ENCODE assay signal across 18 cellular contexts in the genomic region with DNA sequence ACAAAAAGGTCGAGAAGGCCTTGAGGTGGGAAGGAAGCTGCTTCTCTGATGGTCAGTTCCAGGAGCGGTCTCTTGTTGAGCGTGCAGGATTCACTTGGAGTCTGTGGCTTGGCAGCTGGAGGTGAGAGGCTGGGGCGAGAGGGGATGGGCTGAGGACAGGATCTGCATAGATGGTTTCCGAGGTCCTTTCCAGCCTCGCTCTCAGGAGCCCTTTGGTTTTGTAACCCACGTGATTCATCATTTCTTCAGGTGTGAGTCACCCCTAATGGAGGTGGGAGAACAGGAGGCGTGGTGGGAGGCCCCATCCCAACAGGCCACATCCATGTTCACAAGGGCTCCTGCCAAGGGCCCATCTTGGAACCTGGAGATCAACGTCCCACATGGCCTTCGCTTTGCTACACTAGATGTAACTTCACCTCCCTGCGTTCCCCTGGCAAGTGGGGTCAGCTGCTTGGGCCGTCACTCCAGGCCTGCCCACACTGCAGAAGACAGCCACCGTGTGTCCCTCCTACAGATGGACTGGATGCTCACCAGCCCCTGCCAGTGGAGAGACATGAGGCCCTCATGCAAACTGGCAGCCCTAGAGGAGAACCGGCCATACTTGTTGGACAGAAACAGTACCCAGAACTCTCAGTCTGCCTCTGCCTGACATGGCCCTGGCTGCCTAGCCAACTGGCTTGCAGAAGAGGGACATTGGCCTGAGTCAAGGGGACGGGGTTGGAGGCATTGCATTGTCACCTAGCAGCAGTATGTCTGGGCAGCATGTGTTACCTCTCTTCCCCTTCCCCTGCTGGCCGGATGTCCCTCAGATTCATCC. TPM values are rescaled to one million over a fixed set of nuclear protein-coding genes. Genes with fewer than 3 reads are reported as not detected.
DNase-seq lines count a peak whose midpoint lies in the region; ATAC-seq, FAIRE-seq and TF ChIP-seq lines count a peak whose summit lies in the region.
"Had no signal": no experiment of that assay in that cellular context is flagged by ENCODE, and none has a peak within 500 bp of the region (broad histone marks: within the 10 kb centered on the region; RNA-seq: fewer than 3 reads in every experiment).

No MANE protein-coding gene starts in this region.

- POLR2A ChIA-PET in PC-3 (lab: Charles Lee; ENCODE audit: unreplicated experiment): no interaction called here

- intact Hi-C loops in PC-3 (cut with micrococcal nuclease): no loop called here

- no peaks in the 10 kb centered on the region for H3F3A ChIP-seq in PC-3 (ENCODE audit: low read length, unreplicated experiment)

- no peaks in the 10 kb centered on the region for H3K9me3 Mint-ChIP-seq in activated naive CD4-positive, alpha-beta T cell treated with anti-CD3 and anti-CD28 coated beads, Interleukin-2, amount 10 ng/mL, durations not matched to agents 7 days and 5 days
- H3K9me3 Mint-ChIP-seq in endodermal cell: no peaks in the 10 kb centered on the region
- H3K9me3 Mint-ChIP-seq: T-helper 1 cell treated with Interleukin-12 subunit alpha and Interleukin-12 subunit beta and Interleukin-4 antibody, amounts not matched to agents 30 μg/mL and 1 μg/mL, for 36 hours had no signal

- no peak for ATAC-seq in PC-3
- ATAC-seq: stimulated activated memory B cell treated with anti-CD40 and anti-IgM and Interleukin-4, amounts not matched to agents 10 μg/mL and 1 μg/mL and 100 μg/mL, for 72 hours had no signal

- H3K4me3 ChIP-seq in PC-3 (ENCODE audit: low read length): no peak overlapping the region
- H3K4me3 ChIP-seq in endodermal cell (ENCODE audit: low read length): no peak overlapping the region
- peak overlapping the region; percentile 13 for H3K4me3 ChIP-seq in trophoblast cell (ENCODE audit: low read depth, low read length)
- H3K4me3 ChIP-seq: ovary, skin epidermis had no signal

- peaks cover 79% of the 10 kb centered on the region for H3K27me3 Mint-ChIP-seq in activated naive CD4-positive, alpha-beta T cell treated with anti-CD3 and anti-CD28 coated beads, Interleukin-2, amount 10 ng/mL, durations not matched to agents 7 days and 5 days
- H3K27me3 Mint-ChIP-seq in endodermal cell (ENCODE audit: insufficient read depth): peaks cover 52% of the 10 kb centered on the region

- no peak overlapping the region for H3K23ac ChIP-seq in trophoblast cell (ENCODE audit: low read length)

- H3K79me2 ChIP-seq in PC-3 (ENCODE audit: low read length): no peaks in the 10 kb centered on the region
- no peaks in the 10 kb centered on the region for H3K79me2 ChIP-seq in trophoblast cell (ENCODE audit: control insufficient read depth, insufficient read depth, low read length, poor library complexity)

- 94% methylated on average over 14 to 16 of the region's 16 CpGs for WGBS in endodermal cell (ENCODE audit: insufficient coverage in 1 of 2, insufficient read length in 1 of 2), 2 experiments
- no CpG with 5 or more reads among the region's 16 CpGs for WGBS in trophoblast cell (ENCODE audit: extremely low coverage, insufficient coverage, insufficient read length)

- H2BK12ac ChIP-seq in trophoblast cell (ENCODE audit: low read length): no peak overlapping the region

- H3K27ac Mint-ChIP-seq in activated naive CD4-positive, alpha-beta T cell treated with anti-CD3 and anti-CD28 coated beads, Interleukin-2, amount 10 ng/mL, durations not matched to agents 7 days and 5 days: no peak overlapping the region
- H3K27ac Mint-ChIP-seq in endodermal cell: no peak overlapping the region
- H3K27ac Mint-ChIP-seq: stimulated activated memory B cell treated with anti-CD40 and anti-IgM and Interleukin-4, amounts not matched to agents 10 μg/mL and 1 μg/mL and 100 μg/mL, for 72 hours; T-helper 1 cell treated with Interleukin-12 subunit alpha and Interleukin-12 subunit beta and Interleukin-4 antibody, amounts not matched to agents 30 μg/mL and 1 μg/mL, for 36 hours had no signal

- H3K4me2 ChIP-seq in PC-3 (ENCODE audit: low read length) (no peak overlapping the region), trophoblast cell (ENCODE audit: low read length) (no peak overlapping the region)

- H3K27me3 ChIP-seq in PC-3 (ENCODE audit: low read length): peaks cover 22% of the 10 kb centered on the region
- peaks cover 22% of the 10 kb centered on the region for H3K27me3 ChIP-seq in endodermal cell (ENCODE audit: control insufficient read depth, insufficient read depth, low read length, poor library complexity, severe bottlenecking)
- peaks cover 8% of the 10 kb centered on the region for H3K27me3 ChIP-seq in trophoblast cell (ENCODE audit: insufficient read depth, low read length)
- H3K27me3 ChIP-seq: ovary had no signal

- H2BK5ac ChIP-seq in trophoblast cell (ENCODE audit: low read depth, low read length, poor library complexity): no peak overlapping the region

- no peak overlapping the region for H3K18ac ChIP-seq in trophoblast cell (ENCODE audit: low read length)

- FAIRE-seq in GM12892 (lab: Jason Lieb, UNC): no peak
- FAIRE-seq: GM18507, GM19239, urothelium cell line had no signal

- H3K4ac ChIP-seq in trophoblast cell (ENCODE audit: low read depth, low read length): no peak overlapping the region

- no peaks in the 10 kb centered on the region for H4K20me1 ChIP-seq in PC-3 (ENCODE audit: low read length)

- CTCF ChIA-PET in activated naive CD4-positive, alpha-beta T cell treated with anti-CD3 and anti-CD28 coated beads, Interleukin-2, amount 10 ng/mL, durations not matched to agents 7 days and 5 days (lab: Charles Lee): interaction anchor here (0.6 to 0.8 kb wide), 3 partner anchors 10 to 190 kb away, joined by 3 read pairs; no protein-coding TSS in a partner anchor
- CTCF ChIA-PET in PC-3 (lab: Charles Lee): no interaction called here

- no peak overlapping the region for H2AK5ac ChIP-seq in trophoblast cell (ENCODE audit: low read length)

- H4K12ac ChIP-seq in trophoblast cell (ENCODE audit: low read depth, low read length): no peak overlapping the region

- peak overlapping the region; percentile 15 for H3K4me3 Mint-ChIP-seq in activated naive CD4-positive, alpha-beta T cell treated with anti-CD3 and anti-CD28 coated beads, Interleukin-2, amount 10 ng/mL, durations not matched to agents 7 days and 5 days
- peak overlapping the region; percentile 47 for H3K4me3 Mint-ChIP-seq in endodermal cell
- H3K4me3 Mint-ChIP-seq: stimulated activated memory B cell treated with anti-CD40 and anti-IgM and Interleukin-4, amounts not matched to agents 10 μg/mL and 1 μg/mL and 100 μg/mL, for 72 hours had no signal

- H3K36me3 Mint-ChIP-seq in activated naive CD4-positive, alpha-beta T cell treated with anti-CD3 and anti-CD28 coated beads, Interleukin-2, amount 10 ng/mL, durations not matched to agents 7 days and 5 days: no peaks in the 10 kb centered on the region
- H3K36me3 Mint-ChIP-seq in endodermal cell (ENCODE audit: low read depth): no peaks in the 10 kb centered on the region
- H3K36me3 Mint-ChIP-seq: stimulated activated memory B cell treated with anti-CD40 and anti-IgM and Interleukin-4, amounts not matched to agents 10 μg/mL and 1 μg/mL and 100 μg/mL, for 72 hours had no signal

- H3K9ac ChIP-seq in PC-3 (ENCODE audit: low read length) (no peak overlapping the region), endodermal cell (ENCODE audit: extremely low read depth, low read length, poor library complexity, severe bottlenecking) (no peak overlapping the region), trophoblast cell (ENCODE audit: low read length) (no peak overlapping the region)

- H3K9me3 ChIP-seq in PC-3 (ENCODE audit: low read length) (no peaks in the 10 kb centered on the region), endodermal cell (ENCODE audit: control insufficient read depth, low read length) (no peaks in the 10 kb centered on the region), trophoblast cell (ENCODE audit: insufficient read depth, low read depth, low read length) (peaks cover 10% of the 10 kb centered on the region)
- H3K9me3 ChIP-seq: ovary had no signal

- H3K4me1 ChIP-seq in PC-3 (ENCODE audit: insufficient read depth, low read length) (no peaks in the 10 kb centered on the region), endodermal cell (ENCODE audit: control insufficient read depth, insufficient read depth, low read length) (no peaks in the 10 kb centered on the region), trophoblast cell (ENCODE audit: control insufficient read depth in 1 of 2, insufficient read depth in 2 of 2, low read length in 2 of 2) (peaks cover 3 to 4% of the 10 kb centered on the region in 2 experiments)

- TF ChIP-seq POLR2A in GM12892 (IDR thresholded peaks at IDR 0.05; ENCODE audit: low read depth, low read length): no peak

- no peak overlapping the region for H2BK120ac ChIP-seq in trophoblast cell (ENCODE audit: insufficient read depth, low read length, poor library complexity)

- no peak for TF ChIP-seq CTCF in PC-3 (conservative IDR thresholded peaks at IDR 0.05; ENCODE audit: low read depth, low read length)
- TF ChIP-seq CTCF in endodermal cell (conservative IDR thresholded peaks at IDR 0.05): no peak

- no peak overlapping the region for H4K8ac ChIP-seq in trophoblast cell (ENCODE audit: low read depth, low read length)

- H4K91ac ChIP-seq in trophoblast cell (ENCODE audit: low read depth, low read length): no peak overlapping the region

- no peak overlapping the region for H3K14ac ChIP-seq in trophoblast cell (ENCODE audit: low read length)

- H3K36me3 ChIP-seq in PC-3 (ENCODE audit: low read depth, low read length) (no peaks in the 10 kb centered on the region), endodermal cell (ENCODE audit: control insufficient read depth, insufficient read depth, low read length) (no peaks in the 10 kb centered on the region), trophoblast cell (ENCODE audit: control insufficient read depth in 1 of 2, insufficient read depth in 2 of 2, low read length in 2 of 2) (no peaks in the 10 kb centered on the region)
- H3K36me3 ChIP-seq: ovary had no signal

- H3K79me1 ChIP-seq in trophoblast cell (ENCODE audit: low read length): peaks cover 2% of the 10 kb centered on the region

- no peaks in the 10 kb centered on the region for H3K9me2 ChIP-seq in PC-3 (replicated peaks; ENCODE audit: low read length)

- H3K4me1 Mint-ChIP-seq in activated naive CD4-positive, alpha-beta T cell treated with anti-CD3 and anti-CD28 coated beads, Interleukin-2, amount 10 ng/mL, durations not matched to agents 7 days and 5 days: peaks cover 13% of the 10 kb centered on the region
- peaks cover 4% of the 10 kb centered on the region for H3K4me1 Mint-ChIP-seq in endodermal cell

- H2AFZ ChIP-seq in PC-3 (ENCODE audit: low read length): no peak overlapping the region
- no peak overlapping the region for H2AFZ ChIP-seq in trophoblast cell (ENCODE audit: insufficient read depth, low read length, poor library complexity)

- H3K27ac ChIP-seq in PC-3 (ENCODE audit: low read length) (no peak overlapping the region), endodermal cell (ENCODE audit: low read depth, low read length) (no peak overlapping the region), trophoblast cell (ENCODE audit: low read depth, low read length) (no peak overlapping the region)
- H3K27ac ChIP-seq: ovary, skin epidermis had no signal

- DNase-seq in activated naive CD4-positive, alpha-beta T cell treated with anti-CD3 and anti-CD28 coated beads, Interleukin-2, amount 10 ng/mL, durations not matched to agents 7 days and 5 days: no peak
- DNase-seq in activated naive CD4-positive, alpha-beta T cell (lab: John Stamatoyannopoulos, UW): no peak
- DNase-seq in PC-3: peak; percentile 12
- DNase-seq in endodermal cell: peak; percentile 39
- DNase-seq in trophoblast cell: no peak
- DNase-seq in activated gamma-delta T cell (lab: John Stamatoyannopoulos, UW): no peak
- no peak for DNase-seq in cerebellar nuclear complex (lab: John Stamatoyannopoulos, UW)
- no peak for DNase-seq in GM12892 (ENCODE audit: insufficient read length)
- DNase-seq: Karpas-422, mesendoderm, NCI-H2171, ovary had no signal

- no TSS peak for BruUV-seq in PC-3 (replicated peaks; lab: Mats Ljungman, UMichigan)

RNA-seq across cellular contexts. Expression of a gene that starts 1.6 kb away (rescaled TPM):
- total RNA-seq in PC-3 (2014; rRNA removed) (2.7 and 3.7 TPM in 2 replicates), endodermal cell (1 to 10 TPM; 6.6 to 9.8 TPM)
- polyA plus RNA-seq in endodermal cell (2013, experiment 1 of 2): 4.2 TPM
- polyA plus RNA-seq in endodermal cell (2013, experiment 2 of 2): 4.7 TPM
- 9.3 and 10.2 TPM in 2 replicates for polyA plus RNA-seq in trophoblast cell (2013)
- polyA plus RNA-seq in GM12892 (2012; ENCODE audit: missing spikeins): 0.47 TPM

Comparison
In these comparisons a context has a peak if more than half of its experiments do, and no peak if none do; other contexts are left out.
1. DNase-seq: peak in PC-3 (single experiment) and endodermal cell (single experiment); none in activated naive CD4-positive, alpha-beta T cell treated with anti-CD3 and anti-CD28 coated beads, Interleukin-2, amount 10 ng/mL, durations not matched to agents 7 days and 5 days (single experiment), activated naive CD4-positive, alpha-beta T cell (0 of 4), trophoblast cell (0 of 2), activated gamma-delta T cell (single experiment), cerebellar nuclear complex (0 of 2) and GM12892 (single experiment).